8 cellular contexts compared by ENCODE assay signal in genomic region chr20:50415516-50416268, GRCh38.
DNase-seq lines count a peak whose midpoint lies in the region; ATAC-seq and TF ChIP-seq lines count a peak whose summit lies in the region.

No MANE protein-coding gene starts in this region.

- CTCF ChIA-PET in HEK293 (lab: Yijun Ruan, JAX) = no interaction called here

- H3K4me1 ChIP-seq in HEK293 (ENCODE audit: control insufficient read depth, insufficient read depth, low read length) = no peaks in the 10 kb centered on the region
- H3K4me1 ChIP-seq in breast epithelium = peaks cover 13 to 21% of the 10 kb centered on the region in 2 donors
- peaks cover 0 to 42% (median 19%) of the 10 kb centered on the region in 6 donors for H3K4me1 ChIP-seq in spleen

- no peak overlapping the region for H3K4me3 ChIP-seq in HEK293 (ENCODE audit: low read depth, low read length)
- peak overlapping the region in 1 of 3 donors; percentile 44 for H3K4me3 ChIP-seq in breast epithelium
- no peak overlapping the region for H3K4me3 ChIP-seq in spleen

- no peak overlapping the region for H3K27ac ChIP-seq in HEK293 (ENCODE audit: extremely low read depth, low read depth, low read length)
- peak overlapping the region; percentile 98 for H3K27ac ChIP-seq in breast epithelium
- H3K27ac ChIP-seq in layer of hippocampus (ENCODE audit: low read depth, low read length) = peak overlapping the region; percentile 96
- peak overlapping the region; percentile 60 to 92 (median 83) for H3K27ac ChIP-seq in spleen

- TF ChIP-seq CTCF in HEK293 (tag by site-specific recombination; IDR thresholded peaks at IDR 0.05) = no peak
- TF ChIP-seq CTCF in breast epithelium (IDR thresholded peaks at IDR 0.05) = peak in 1 of 3 donors; percentile 22
- no peak for TF ChIP-seq CTCF in spleen (IDR thresholded peaks at IDR 0.05 in 8 of 11, conservative IDR thresholded peaks at IDR 0.05 in 3 of 11)

- no peak for TF ChIP-seq POLR2A in breast epithelium (IDR thresholded peaks at IDR 0.05)
- no peak for TF ChIP-seq POLR2A in spleen (IDR thresholded peaks at IDR 0.05)
- TF ChIP-seq POLR2A in GM18505 (IDR thresholded peaks at IDR 0.05; ENCODE audit: borderline replicate concordance, extremely low read depth, insufficient read depth, insufficient read length) = no peak

- DNase-seq in breast epithelium (ENCODE audit: low spot score in 2 of 2) (peak; percentile 99), spleen (peak; percentile 93), iPS-NIHi7 (ENCODE audit: extremely low spot score) (no peak), DMS 273 (lab: John Stamatoyannopoulos, UW; ENCODE audit: unreplicated experiment) (no peak)

- H3K9me3 ChIP-seq in HEK293 (ENCODE audit: control insufficient read depth, insufficient read depth, low read depth, low read length) (no peaks in the 10 kb centered on the region), breast epithelium (no peaks in the 10 kb centered on the region), spleen (peaks cover 0 to 7% (median 0%) of the 10 kb centered on the region in 8 donors)

- intact Hi-C loops in breast epithelium (cut with DNase I; ENCODE audit: low total_unique reads) = no loop called here
- intact Hi-C loops in spleen (cut with DNase I; ENCODE audit: low total_unique reads) = no loop called here

- H3K27me3 ChIP-seq in breast epithelium = no peaks in the 10 kb centered on the region
- no peaks in the 10 kb centered on the region for H3K27me3 ChIP-seq in layer of hippocampus (ENCODE audit: control insufficient read depth, insufficient read depth, low read length)
- H3K27me3 ChIP-seq in spleen (replicated peaks in 1 of 7) = no peaks in the 10 kb centered on the region

- ATAC-seq in GM18498 (IDR thresholded peaks at IDR 0.05; ENCODE audit: unreplicated experiment) = no peak
- no peak for ATAC-seq in GM18505 (IDR thresholded peaks at IDR 0.05; ENCODE audit: unreplicated experiment)

- H3K36me3 ChIP-seq in HEK293 (ENCODE audit: control insufficient read depth in 2 of 2, insufficient read depth in 1 of 2, low read length in 2 of 2) = no peaks in the 10 kb centered on the region
- no peaks in the 10 kb centered on the region for H3K36me3 ChIP-seq in breast epithelium
- H3K36me3 ChIP-seq in spleen = no peaks in the 10 kb centered on the region

- 51 to 76% (median 67%) methylated on average over 20 to 25 of the region's 25 CpGs for WGBS in spleen, 5 donors

- POLR2A ChIA-PET in HEK293 (lab: Yijun Ruan, JAX) = no interaction called here

TF ChIP-seq in HEK293, 187 proteins besides CTCF, POLR2A, EP300 and RAD21:
- TF ChIP-seq ZNF157 (tag by site-specific recombination; IDR thresholded peaks at IDR 0.05) = no peak
- peak; percentile 32; the same call in 1 of the 2 replicates for TF ChIP-seq ZNF366 (tag by site-specific recombination; conservative IDR thresholded peaks at IDR 0.05)
- TF ChIP-seq ZNF354C (tag by site-specific recombination; IDR thresholded peaks at IDR 0.05; ENCODE audit: borderline replicate concordance, low read depth) = no peak
- no peak for TF ChIP-seq GLIS1 (tag by site-specific recombination; IDR thresholded peaks at IDR 0.05)
- TF ChIP-seq PRDM1 (tag by site-specific recombination; IDR thresholded peaks at IDR 0.05) = peak; percentile 94
- 0 out of 2 replicates have a peak, but pooled peaks have one; percentile 10 for TF ChIP-seq ZNF398 (tag by site-specific recombination; IDR thresholded peaks at IDR 0.05)
- no peak for TF ChIP-seq ZNF341 (tag by site-specific recombination; IDR thresholded peaks at IDR 0.05; ENCODE audit: low read depth)
- no peak for TF ChIP-seq ZNF624 (tag by site-specific recombination; IDR thresholded peaks at IDR 0.05)
- TF ChIP-seq, protein P1, sequence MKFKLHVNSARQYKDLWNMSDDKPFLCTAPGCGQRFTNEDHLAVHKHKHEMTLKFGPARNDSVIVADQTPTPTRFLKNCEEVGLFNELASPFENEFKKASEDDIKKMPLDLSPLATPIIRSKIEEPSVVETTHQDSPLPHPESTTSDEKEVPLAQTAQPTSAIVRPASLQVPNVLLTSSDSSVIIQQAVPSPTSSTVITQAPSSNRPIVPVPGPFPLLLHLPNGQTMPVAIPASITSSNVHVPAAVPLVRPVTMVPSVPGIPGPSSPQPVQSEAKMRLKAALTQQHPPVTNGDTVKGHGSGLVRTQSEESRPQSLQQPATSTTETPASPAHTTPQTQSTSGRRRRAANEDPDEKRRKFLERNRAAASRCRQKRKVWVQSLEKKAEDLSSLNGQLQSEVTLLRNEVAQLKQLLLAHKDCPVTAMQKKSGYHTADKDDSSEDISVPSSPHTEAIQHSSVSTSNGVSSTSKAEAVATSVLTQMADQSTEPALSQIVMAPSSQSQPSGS (tag by site-specific recombination; IDR thresholded peaks at IDR 0.05; ENCODE audit: low read depth) = no peak
- no peak for TF ChIP-seq KLF17 (tag by site-specific recombination; IDR thresholded peaks at IDR 0.05)
- no peak for TF ChIP-seq HIC1 (tag by site-specific recombination; IDR thresholded peaks at IDR 0.05)
- no peak for TF ChIP-seq HOXD13 (CRISPR knock-in tag; IDR thresholded peaks at IDR 0.05; ENCODE audit: borderline replicate concordance)

Comparison
In these comparisons a context has a peak if more than half of its experiments do, and no peak if none do; other contexts are left out.
1. DNase-seq: peak in breast epithelium (2 of 2) and spleen (single experiment); none in iPS-NIHi7 (single experiment) and DMS 273 (single experiment).